In the genomic region with DNA sequence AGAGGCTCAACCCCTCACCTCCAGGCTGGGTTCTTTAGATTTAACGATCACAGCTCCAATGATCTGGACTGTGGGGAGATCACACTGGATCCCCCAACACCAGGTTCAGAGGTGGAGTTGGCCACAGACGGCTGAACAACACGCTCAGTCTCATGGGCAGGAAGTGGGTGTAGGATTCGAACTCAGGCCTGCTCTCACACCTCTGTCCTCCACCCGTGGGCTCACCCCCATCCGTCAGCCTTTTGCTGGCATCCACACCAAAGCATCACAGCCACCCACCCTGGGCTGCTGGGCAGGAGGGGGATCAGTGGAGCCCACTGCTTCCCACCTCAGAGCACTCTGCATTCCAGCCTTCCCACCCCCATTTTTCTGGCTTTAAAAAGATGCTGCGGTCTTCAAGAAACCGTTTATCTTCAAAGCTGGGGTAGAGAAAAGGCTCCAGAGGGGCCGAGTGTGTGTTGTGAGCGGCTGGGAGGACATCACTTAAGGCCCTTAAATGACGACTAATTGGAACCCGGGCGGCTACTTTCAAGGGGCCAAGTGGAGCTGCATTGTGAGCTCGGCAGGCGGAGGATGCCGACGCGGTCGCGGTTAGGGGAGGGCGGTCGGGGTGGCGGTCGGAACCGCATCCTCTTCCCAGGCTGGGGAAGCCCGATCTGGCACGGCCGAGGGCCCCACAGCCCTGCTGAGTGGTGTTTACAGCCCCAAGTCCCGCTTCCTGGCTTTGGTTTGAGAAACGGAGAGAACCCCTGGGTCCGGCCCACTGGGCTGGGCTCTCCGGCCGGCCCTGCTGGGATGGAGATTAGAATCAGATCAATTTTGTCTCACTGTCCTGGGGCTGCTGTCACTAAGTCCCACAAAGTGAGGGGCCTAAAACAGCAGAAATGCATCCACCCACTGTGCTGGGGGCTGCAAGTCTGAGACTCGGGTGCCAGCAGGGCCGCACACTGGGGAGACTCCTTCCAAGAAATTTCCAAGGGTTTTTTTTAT, we compare ENCODE assay signal across 1 cellular context.
TF ChIP-seq lines count a peak whose summit lies in the region.

No MANE protein-coding gene starts in this region.

TF ChIP-seq in HepG2, 621 proteins besides CTCF, POLR2A, EP300 and RAD21:
- no peak for TF ChIP-seq TRIM24 (CRISPR knock-in tag; IDR thresholded peaks at IDR 0.05)
- no peak for TF ChIP-seq FOSL1 (CRISPR knock-in tag; IDR thresholded peaks at IDR 0.05; ENCODE audit: borderline replicate concordance)
- no peak for TF ChIP-seq SRSF4 (IDR thresholded peaks at IDR 0.05; ENCODE audit: low read depth, low read length, poor library complexity, severe bottlenecking)
- no peak for TF ChIP-seq NCOR1 (IDR thresholded peaks at IDR 0.05; ENCODE audit: borderline replicate concordance, low read length)
- no peak for TF ChIP-seq AGO2 (optimal IDR thresholded peaks at IDR 0.05; ENCODE audit: low read depth, low read length)
- TF ChIP-seq ZFP41 (CRISPR knock-in tag; IDR thresholded peaks at IDR 0.05; ENCODE audit: borderline replicate concordance): no peak
- TF ChIP-seq CC2D1A (CRISPR knock-in tag; IDR thresholded peaks at IDR 0.05): no peak
- TF ChIP-seq SOX6 (IDR thresholded peaks at IDR 0.05): no peak
- no peak for TF ChIP-seq SOX6 (CRISPR knock-in tag; IDR thresholded peaks at IDR 0.05)
- TF ChIP-seq TEAD2 (CRISPR knock-in tag; IDR thresholded peaks at IDR 0.05): no peak
- TF ChIP-seq ZNF740 (CRISPR knock-in tag; IDR thresholded peaks at IDR 0.05): no peak
- no peak for TF ChIP-seq ATF5 (CRISPR knock-in tag; IDR thresholded peaks at IDR 0.05; ENCODE audit: low read depth)
- TF ChIP-seq, protein P1, sequence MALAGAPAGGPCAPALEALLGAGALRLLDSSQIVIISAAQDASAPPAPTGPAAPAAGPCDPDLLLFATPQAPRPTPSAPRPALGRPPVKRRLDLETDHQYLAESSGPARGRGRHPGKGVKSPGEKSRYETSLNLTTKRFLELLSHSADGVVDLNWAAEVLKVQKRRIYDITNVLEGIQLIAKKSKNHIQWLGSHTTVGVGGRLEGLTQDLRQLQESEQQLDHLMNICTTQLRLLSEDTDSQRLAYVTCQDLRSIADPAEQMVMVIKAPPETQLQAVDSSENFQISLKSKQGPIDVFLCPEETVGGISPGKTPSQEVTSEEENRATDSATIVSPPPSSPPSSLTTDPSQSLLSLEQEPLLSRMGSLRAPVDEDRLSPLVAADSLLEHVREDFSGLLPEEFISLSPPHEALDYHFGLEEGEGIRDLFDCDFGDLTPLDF (CRISPR knock-in tag; IDR thresholded peaks at IDR 0.05): no peak
- TF ChIP-seq ATF7-NPFF (CRISPR knock-in tag; IDR thresholded peaks at IDR 0.05; ENCODE audit: low read depth): no peak
- TF ChIP-seq ZNF430 (CRISPR knock-in tag; IDR thresholded peaks at IDR 0.05): no peak
- TF ChIP-seq U2AF2 (IDR thresholded peaks at IDR 0.05; ENCODE audit: low read depth, low read length): no peak
- no peak for TF ChIP-seq ZFP1 (CRISPR knock-in tag; IDR thresholded peaks at IDR 0.05)
